Comparison of ENCODE assay signal across 8 cellular contexts in the genomic region with DNA sequence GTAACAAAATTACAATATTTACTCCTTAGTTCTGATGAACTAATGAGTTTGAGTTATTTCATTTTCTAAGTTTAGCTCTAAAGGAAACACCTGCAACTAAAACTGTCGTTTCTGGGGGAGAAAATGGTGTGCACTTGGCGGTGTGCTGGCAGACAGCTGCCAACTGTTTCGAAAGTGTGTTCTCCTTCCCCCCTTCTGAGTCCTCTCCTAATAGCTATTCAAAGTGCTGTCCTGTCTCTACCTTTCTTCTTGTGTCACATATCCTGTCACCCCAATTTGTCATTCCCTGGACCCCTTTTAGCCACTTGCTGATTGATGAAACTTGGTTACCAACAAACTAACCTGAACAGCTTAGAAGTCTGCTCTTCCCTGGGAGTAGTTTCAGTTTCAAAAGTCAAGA. TPM values are rescaled to one million over a fixed set of nuclear protein-coding genes. Genes with fewer than 3 reads are reported as not detected.
DNase-seq lines count a peak whose midpoint lies in the region; ATAC-seq and TF ChIP-seq lines count a peak whose summit lies in the region.

No MANE protein-coding gene starts in this region.

- TF ChIP-seq CTCF in activated B cell treated with CpG ODN at 0.5 μM for 24 hours (IDR thresholded peaks at IDR 0.05) = no peak

- no peaks in the 10 kb centered on the region for H3K27me3 Mint-ChIP-seq in activated T-cell treated with anti-CD3 and anti-CD28 coated beads, Interleukin-2, amount 50 U/mL, for 72 hours (ENCODE audit: low read depth)
- no peaks in the 10 kb centered on the region for H3K27me3 Mint-ChIP-seq in activated B cell treated with CpG ODN at 0.5 μM for 24 hours
- H3K27me3 Mint-ChIP-seq in stimulated activated naive CD8-positive, alpha-beta T cell treated with anti-CD3 and anti-CD28 coated beads, Interleukin-15, amount 100 ng/mL, for 72 hours = no peaks in the 10 kb centered on the region

- intact Hi-C loops in activated B cell treated with CpG ODN at 0.5 μM for 24 hours (cut with micrococcal nuclease) = loop anchor here (5.0 to 10.0 kb wide), 2 partner anchors 1017 to 1230 kb away; partner anchors contain the start of gene MAP3K7

- CTCF ChIA-PET in activated B cell treated with CpG ODN at 0.5 μM for 24 hours (lab: Charles Lee) = interaction anchor here (1.1 to 9.4 kb wide), 4 partner anchors 8 to 15 kb away, joined by 5 to 64 read pairs (median 8); no protein-coding TSS in a partner anchor

- no peaks in the 10 kb centered on the region for H3K9me3 Mint-ChIP-seq in activated T-cell treated with anti-CD3 and anti-CD28 coated beads, Interleukin-2, amount 50 U/mL, for 72 hours
- H3K9me3 Mint-ChIP-seq in activated B cell treated with CpG ODN at 0.5 μM for 24 hours = no peaks in the 10 kb centered on the region
- H3K9me3 Mint-ChIP-seq in stimulated activated naive CD8-positive, alpha-beta T cell treated with anti-CD3 and anti-CD28 coated beads, Interleukin-15, amount 100 ng/mL, for 72 hours = no peaks in the 10 kb centered on the region

- peaks cover 74% of the 10 kb centered on the region for H3K4me1 Mint-ChIP-seq in activated T-cell treated with anti-CD3 and anti-CD28 coated beads, Interleukin-2, amount 50 U/mL, for 72 hours (ENCODE audit: low read depth)
- peaks cover 80% of the 10 kb centered on the region for H3K4me1 Mint-ChIP-seq in activated B cell treated with CpG ODN at 0.5 μM for 24 hours
- H3K4me1 Mint-ChIP-seq in stimulated activated naive CD8-positive, alpha-beta T cell treated with anti-CD3 and anti-CD28 coated beads, Interleukin-15, amount 100 ng/mL, for 72 hours = peaks cover 64% of the 10 kb centered on the region

- H3K4me3 Mint-ChIP-seq in activated T-cell treated with anti-CD3 and anti-CD28 coated beads, Interleukin-2, amount 50 U/mL, for 72 hours = peak overlapping the region; percentile 74 to 86
- H3K4me3 Mint-ChIP-seq in activated B cell treated with CpG ODN at 0.5 μM for 24 hours = peak overlapping the region; percentile 95
- H3K4me3 Mint-ChIP-seq in stimulated activated naive CD8-positive, alpha-beta T cell treated with anti-CD3 and anti-CD28 coated beads, Interleukin-15, amount 100 ng/mL, for 72 hours = peak overlapping the region; percentile 77 to 95

- DNase-seq in activated T-cell treated with anti-CD3 and anti-CD28 coated beads, Interleukin-2, amount 50 U/mL, for 72 hours = peak in 1 of 2 donors; percentile 5
- no peak for DNase-seq in activated T-cell treated with anti-CD3 and anti-CD28 coated beads, Interleukin-2, amount 50 U/mL, for 48 hours
- DNase-seq in activated B cell treated with CpG ODN at 0.5 μM for 24 hours (no peak), pons (ENCODE audit: low spot score) (no peak), SKM-1 treated with dmso at 0.1 percent for 144 hours (lab: John Stamatoyannopoulos, UW; ENCODE audit: unreplicated experiment) (no peak), GOT3 (lab: John Stamatoyannopoulos, UW) (no peak)
- DNase-seq in stimulated activated naive CD8-positive, alpha-beta T cell treated with anti-CD3 and anti-CD28 coated beads, Interleukin-15, amount 100 ng/mL, for 72 hours = no peak

- H3K36me3 Mint-ChIP-seq in activated T-cell treated with anti-CD3 and anti-CD28 coated beads, Interleukin-2, amount 50 U/mL, for 72 hours (ENCODE audit: insufficient read depth in 2 of 2) = no peaks in the 10 kb centered on the region
- H3K36me3 Mint-ChIP-seq in activated B cell treated with CpG ODN at 0.5 μM for 24 hours (ENCODE audit: low read depth) = no peaks in the 10 kb centered on the region

- POLR2A ChIA-PET in activated B cell treated with CpG ODN at 0.5 μM for 24 hours (lab: Charles Lee) = interaction anchor here (0.6 to 4.6 kb wide), 4 partner anchors 9 to 277 kb away, joined by 4 to 34 read pairs (median 10); partner anchors contain the start of gene PNRC1

- peak overlapping the region; percentile 43 for H3K27ac Mint-ChIP-seq in activated T-cell treated with anti-CD3 and anti-CD28 coated beads, Interleukin-2, amount 50 U/mL, for 72 hours
- H3K27ac Mint-ChIP-seq in activated B cell treated with CpG ODN at 0.5 μM for 24 hours = peak overlapping the region; percentile 100
- peak overlapping the region; percentile 36 to 96 for H3K27ac Mint-ChIP-seq in stimulated activated naive CD8-positive, alpha-beta T cell treated with anti-CD3 and anti-CD28 coated beads, Interleukin-15, amount 100 ng/mL, for 72 hours

- ATAC-seq in activated T-cell treated with anti-CD3 and anti-CD28 coated beads, Interleukin-2, amount 50 U/mL, for 72 hours (replicated peaks in 1 of 2) = no peak
- ATAC-seq in HG03025 (IDR thresholded peaks at IDR 0.05; ENCODE audit: low FRiP score, unreplicated experiment) (peak; percentile 38), activated B cell treated with CpG ODN at 0.5 μM for 24 hours (ENCODE audit: low read depth) (no peak)
- ATAC-seq in stimulated activated naive CD8-positive, alpha-beta T cell treated with anti-CD3 and anti-CD28 coated beads, Interleukin-15, amount 100 ng/mL, for 72 hours = no peak

RNA-seq across cellular contexts. Expression of gene UBE2J1, which starts 4.9 kb away (rescaled TPM):
- total RNA-seq in activated T-cell treated with anti-CD3 and anti-CD28 coated beads, Interleukin-2, amount 50 U/mL, for 72 hours = 10 to 100 TPM; 20.6 to 21.4 TPM
- total RNA-seq in activated B cell treated with CpG ODN at 0.5 μM for 24 hours = 32.3 and 32.8 TPM in 2 replicates

RNA-seq across cellular contexts. Expression of gene GABRR2, which starts 42.3 kb away (rescaled TPM):
- total RNA-seq in activated T-cell treated with anti-CD3 and anti-CD28 coated beads, Interleukin-2, amount 50 U/mL, for 72 hours = under 1 TPM; 0.46 to 0.74 TPM
- total RNA-seq in activated B cell treated with CpG ODN at 0.5 μM for 24 hours = 1.4 and 1.8 TPM in 2 replicates

RNA-seq across cellular contexts. Expression of gene RRAGD, which starts 54.7 kb away (rescaled TPM):
- 10 to 100 TPM; 11.8 to 12.2 TPM for total RNA-seq in activated T-cell treated with anti-CD3 and anti-CD28 coated beads, Interleukin-2, amount 50 U/mL, for 72 hours
- 5.4 and 5.6 TPM in 2 replicates for total RNA-seq in activated B cell treated with CpG ODN at 0.5 μM for 24 hours

Comparison
In these comparisons a context has a peak if more than half of its experiments do, and no peak if none do; other contexts are left out.
1. H3K27ac Mint-ChIP-seq: peak in every context shown above with its lines; median percentile 100 in activated B cell treated with CpG ODN at 0.5 μM for 24 hours; 66 in stimulated activated naive CD8-positive, alpha-beta T cell treated with anti-CD3 and anti-CD28 coated beads, Interleukin-15, amount 100 ng/mL, for 72 hours; 43 in activated T-cell treated with anti-CD3 and anti-CD28 coated beads, Interleukin-2, amount 50 U/mL, for 72 hours.